9 cellular contexts compared by ENCODE assay signal in the genomic region with DNA sequence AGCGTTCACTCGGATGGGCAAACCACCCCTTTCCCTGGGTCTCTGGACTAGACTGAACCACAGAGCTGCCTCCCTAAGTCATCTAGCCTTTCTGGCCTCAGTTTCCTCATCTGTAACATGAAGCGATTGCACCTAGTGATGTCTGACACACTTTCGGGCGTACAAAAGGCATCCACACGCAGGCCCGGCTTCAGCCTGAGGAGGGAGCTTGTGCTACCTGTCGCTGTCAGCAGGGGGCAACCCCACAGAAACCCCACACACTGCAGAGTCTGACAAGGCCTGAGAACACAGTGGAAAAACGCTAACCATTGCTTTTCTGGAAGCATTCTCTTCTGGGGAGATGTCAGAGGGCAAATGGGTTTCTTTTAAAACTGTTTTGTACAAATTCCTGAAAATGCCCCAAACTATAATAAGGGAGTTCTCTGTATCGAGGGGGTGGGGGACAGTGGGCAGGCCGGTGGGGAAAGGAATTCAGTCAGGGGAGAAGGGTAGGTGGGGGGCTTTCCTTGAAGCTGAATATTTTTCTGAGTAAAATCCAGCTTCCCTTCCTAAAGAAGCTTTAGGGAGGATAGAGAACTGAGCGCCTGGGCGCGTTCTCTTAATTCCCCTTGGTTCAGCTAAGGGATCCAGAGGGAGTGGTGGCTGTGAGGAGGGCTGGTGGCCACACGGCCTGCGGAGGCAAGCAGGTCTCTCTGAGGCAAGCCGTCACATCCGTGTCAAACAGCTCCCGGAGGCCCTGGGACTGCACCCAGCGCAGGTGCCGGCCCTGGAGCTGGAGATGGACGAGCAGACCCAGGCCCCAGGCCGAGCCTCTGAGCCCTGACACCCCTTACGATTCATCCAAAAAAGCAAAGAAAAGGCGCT. TPM values are rescaled to one million over a fixed set of nuclear protein-coding genes. Genes with fewer than 3 reads are reported as not detected.
DNase-seq lines count a peak whose midpoint lies in the region; ATAC-seq and TF ChIP-seq lines count a peak whose summit lies in the region.
"Had no signal": no experiment of that assay in that cellular context is flagged by ENCODE, and none has a peak within 500 bp of the region (broad histone marks: within the 10 kb centered on the region; RNA-seq: fewer than 3 reads in every experiment).

No MANE protein-coding gene starts in this region.

- H3K27me3 ChIP-seq in heart right ventricle: peaks cover 0 to 5% (median 0%) of the 10 kb centered on the region in 7 donors

- peak; percentile 23 for DNase-seq in COR-L47 (lab: John Stamatoyannopoulos, UW)
- DNase-seq in SHP77 treated with DMSO at 0.1 percent for 48 hours (lab: John Stamatoyannopoulos, UW): peak; percentile 9
- peak; percentile 58 for DNase-seq in activated naive CD4-positive, alpha-beta T cell treated with anti-CD3 and anti-CD28 coated beads, Interleukin-2, amount 50 U/mL, for 16 hours
- peak; percentile 21 to 31 for DNase-seq in heart right ventricle
- no peak for DNase-seq in sciatic nerve (ENCODE audit: low spot score)

- peak; percentile 5 to 74 (median 58) for TF ChIP-seq CTCF in heart right ventricle (IDR thresholded peaks at IDR 0.05)

- intact Hi-C loops in heart right ventricle (cut with DNase I): loop anchor here in 2 of 10 donors (5.0 to 10.0 kb wide), 3 partner anchors 382 to 882 kb away; no protein-coding TSS in a partner anchor
- intact Hi-C loops in sciatic nerve (cut with DNase I): no loop called here

- H3K9me3 ChIP-seq in heart right ventricle: no peaks in the 10 kb centered on the region

- H3K4me1 ChIP-seq in heart right ventricle: peaks cover 0 to 12% (median 0%) of the 10 kb centered on the region in 9 donors

- no peak overlapping the region for H3K27ac ChIP-seq in heart right ventricle

- peak; percentile 72 for ATAC-seq in GM19372 (IDR thresholded peaks at IDR 0.05; ENCODE audit: low read depth, unreplicated experiment)
- peak; percentile 73 for ATAC-seq in HG03558 (IDR thresholded peaks at IDR 0.05; ENCODE audit: extremely low read depth, unreplicated experiment)
- ATAC-seq in heart right ventricle: peak in 6 of 8 donors; percentile 62 to 85 (median 69)
- ATAC-seq in sciatic nerve: peak; percentile 76
- no peak for ATAC-seq in HG03025 (IDR thresholded peaks at IDR 0.05; ENCODE audit: low FRiP score, unreplicated experiment)

- no peak overlapping the region for H3K4me3 ChIP-seq in heart right ventricle

- no peaks in the 10 kb centered on the region for H3K36me3 ChIP-seq in heart right ventricle

- 72 to 73% methylated on average over 25 of the region's 25 CpGs for WGBS in heart right ventricle, 2 donors

RNA-seq across cellular contexts. Expression of a gene that starts 0.6 kb away (rescaled TPM):
- total RNA-seq in heart right ventricle: not detected
- polyA plus RNA-seq in heart right ventricle: not detected
- not detected for total RNA-seq in sciatic nerve
- total RNA-seq: activated CD8-positive, alpha-beta memory T cell treated with anti-CD3 and anti-CD28 coated beads for 36 hours had no signal
